14 cellular contexts compared by ENCODE assay signal in genomic region chr5:154862766-154863165, GRCh38. TPM values are rescaled to one million over a fixed set of nuclear protein-coding genes. Genes with fewer than 3 reads are reported as not detected.
DNase-seq lines count a peak whose midpoint lies in the region; ATAC-seq and TF ChIP-seq lines count a peak whose summit lies in the region.
"Had no signal": no experiment of that assay in that cellular context is flagged by ENCODE, and none has a peak within 500 bp of the region (broad histone marks: within the 10 kb centered on the region; RNA-seq: fewer than 3 reads in every experiment).

No MANE protein-coding gene starts in this region.

- no peak overlapping the region for H3K27ac ChIP-seq in CD8-positive, alpha-beta T cell (ENCODE audit: low read depth, low read length)
- H3K27ac ChIP-seq: ascending aorta, HL-60, PC-9 had no signal

- H3K36me3 Mint-ChIP-seq in CD8-positive, alpha-beta T cell: peaks cover 68% of the 10 kb centered on the region
- H3K36me3 Mint-ChIP-seq in activated T-helper 17 cell treated with anti-CD3 and anti-CD28 coated beads, Interleukin-2, amount 50 U/mL, for 72 hours (ENCODE audit: low read depth): peaks cover 98% of the 10 kb centered on the region
- H3K36me3 Mint-ChIP-seq in naive B cell: peaks cover 8 to 18% of the 10 kb centered on the region in 2 donors

- H3K4me1 ChIP-seq in CD8-positive, alpha-beta T cell (ENCODE audit: insufficient read depth, low read length): peaks cover 32% of the 10 kb centered on the region
- H3K4me1 ChIP-seq in Loucy (ENCODE audit: insufficient read depth, low read length, poor library complexity, severe bottlenecking): no peaks in the 10 kb centered on the region

- peak overlapping the region; percentile 60 for H3K27ac Mint-ChIP-seq in CD8-positive, alpha-beta T cell
- H3K27ac Mint-ChIP-seq in activated T-helper 17 cell treated with anti-CD3 and anti-CD28 coated beads, Interleukin-2, amount 50 U/mL, for 72 hours: peak overlapping the region; percentile 80
- peak overlapping the region in 4 of 6 donors; percentile 39 to 97 (median 73) for H3K27ac Mint-ChIP-seq in naive B cell
- H3K27ac Mint-ChIP-seq: nephron progenitor cell had no signal

- CTCF ChIA-PET in CD8-positive, alpha-beta T cell (lab: Charles Lee): no interaction called here

- intact Hi-C loops in CD8-positive, alpha-beta T cell (cut with DNase I, micrococcal nuclease): no loop called here
- intact Hi-C loops in sciatic nerve (cut with DNase I): no loop called here

- no peaks in the 10 kb centered on the region for H3K27me3 ChIP-seq in CD8-positive, alpha-beta T cell (ENCODE audit: insufficient read depth, low read length)
- H3K27me3 ChIP-seq in Loucy (ENCODE audit: insufficient read depth, low read length, poor library complexity, severe bottlenecking): no peaks in the 10 kb centered on the region
- H3K27me3 ChIP-seq: ascending aorta, tibial nerve had no signal

- H3K4me3 ChIP-seq in CD8-positive, alpha-beta T cell (ENCODE audit: low read depth, low read length): no peak overlapping the region
- H3K4me3 ChIP-seq in Loucy (ENCODE audit: low read length, poor library complexity, severe bottlenecking): peak overlapping the region; percentile 46
- H3K4me3 ChIP-seq: ascending aorta, PC-9, tibial nerve had no signal

- H3K79me2 ChIP-seq in Loucy (ENCODE audit: insufficient read depth, low read length): peaks cover 71% of the 10 kb centered on the region

- POLR2A ChIA-PET in CD8-positive, alpha-beta T cell (lab: Charles Lee): no interaction called here

- H3K4me3 Mint-ChIP-seq in CD8-positive, alpha-beta T cell: peak overlapping the region; percentile 33
- peak overlapping the region; percentile 85 for H3K4me3 Mint-ChIP-seq in activated T-helper 17 cell treated with anti-CD3 and anti-CD28 coated beads, Interleukin-2, amount 50 U/mL, for 72 hours
- peak overlapping the region; percentile 4 to 93 (median 64) for H3K4me3 Mint-ChIP-seq in naive B cell
- H3K4me3 Mint-ChIP-seq: nephron progenitor cell had no signal

- H3K9me2 ChIP-seq in Loucy (replicated peaks; ENCODE audit: low read depth, low read length): no peaks in the 10 kb centered on the region

- H4K20me1 ChIP-seq in Loucy (ENCODE audit: insufficient read depth, low read length, poor library complexity, severe bottlenecking): peaks cover 52% of the 10 kb centered on the region

- H3F3A ChIP-seq in Loucy (ENCODE audit: low read depth): no peaks in the 10 kb centered on the region

- no peak for DNase-seq in CD8-positive, alpha-beta T cell
- DNase-seq in naive B cell: no peak
- DNase-seq in sciatic nerve (ENCODE audit: low spot score): no peak
- DNase-seq in GM13976 (ENCODE audit: low spot score): no peak
- DNase-seq: kidney glomerular epithelial cell, nephron progenitor cell, PC-9 had no signal

- ATAC-seq in CD8-positive, alpha-beta T cell: no peak
- no peak for ATAC-seq in activated T-helper 17 cell treated with anti-CD3 and anti-CD28 coated beads, Interleukin-2, amount 50 U/mL, for 72 hours (replicated peaks)
- ATAC-seq in naive B cell (ENCODE audit: low read depth in 2 of 2): no peak
- ATAC-seq in sciatic nerve: no peak
- ATAC-seq in HG03196 (IDR thresholded peaks at IDR 0.05; ENCODE audit: unreplicated experiment): no peak
- no peak for ATAC-seq in HG02571 (IDR thresholded peaks at IDR 0.05; ENCODE audit: unreplicated experiment)

- H3K4me1 Mint-ChIP-seq in CD8-positive, alpha-beta T cell (ENCODE audit: low read depth): peaks cover 58% of the 10 kb centered on the region
- peaks cover 32% of the 10 kb centered on the region for H3K4me1 Mint-ChIP-seq in activated T-helper 17 cell treated with anti-CD3 and anti-CD28 coated beads, Interleukin-2, amount 50 U/mL, for 72 hours
- peaks cover 48 to 63% (median 63%) of the 10 kb centered on the region in 3 donors for H3K4me1 Mint-ChIP-seq in naive B cell

- peaks cover 20% of the 10 kb centered on the region for H3K36me3 ChIP-seq in CD8-positive, alpha-beta T cell (ENCODE audit: insufficient read depth, low read length)
- H3K36me3 ChIP-seq in Loucy (ENCODE audit: insufficient read depth, low read length): peaks cover 22% of the 10 kb centered on the region; the same call in 1 of the 2 replicates

- no peak for TF ChIP-seq CTCF in CD8-positive, alpha-beta T cell (IDR thresholded peaks at IDR 0.05)
- no peak for TF ChIP-seq CTCF in Loucy (conservative IDR thresholded peaks at IDR 0.05; ENCODE audit: low read length)
- TF ChIP-seq CTCF in GM13976 (IDR thresholded peaks at IDR 0.05; ENCODE audit: borderline replicate concordance, control extremely low read depth, extremely low read depth, insufficient read depth, missing control alignments): no peak

- no peaks in the 10 kb centered on the region for H3K9me3 ChIP-seq in CD8-positive, alpha-beta T cell (ENCODE audit: low read length)
- H3K9me3 ChIP-seq in Loucy (ENCODE audit: insufficient read depth, low read depth, low read length): no peaks in the 10 kb centered on the region
- H3K9me3 ChIP-seq: ascending aorta, tibial nerve had no signal

- H3K9ac ChIP-seq in Loucy (ENCODE audit: low read depth, low read length, poor library complexity, severe bottlenecking): peak overlapping the region; percentile 32

- no peaks in the 10 kb centered on the region for H3K27me3 Mint-ChIP-seq in CD8-positive, alpha-beta T cell (ENCODE audit: low read depth)
- no peaks in the 10 kb centered on the region for H3K27me3 Mint-ChIP-seq in activated T-helper 17 cell treated with anti-CD3 and anti-CD28 coated beads, Interleukin-2, amount 50 U/mL, for 72 hours
- no peaks in the 10 kb centered on the region for H3K27me3 Mint-ChIP-seq in naive B cell

- H2AFZ ChIP-seq in Loucy (ENCODE audit: low read length): no peak overlapping the region
- H2AFZ ChIP-seq: PC-9 had no signal

- no peaks in the 10 kb centered on the region for H3K9me3 Mint-ChIP-seq in CD8-positive, alpha-beta T cell
- H3K9me3 Mint-ChIP-seq in activated T-helper 17 cell treated with anti-CD3 and anti-CD28 coated beads, Interleukin-2, amount 50 U/mL, for 72 hours: no peaks in the 10 kb centered on the region
- H3K9me3 Mint-ChIP-seq in naive B cell: no peaks in the 10 kb centered on the region
- H3K9me3 Mint-ChIP-seq: nephron progenitor cell had no signal

- H3K4me2 ChIP-seq in Loucy (ENCODE audit: low read depth, low read length, poor library complexity, severe bottlenecking): peak overlapping the region; percentile 88
- H3K4me2 ChIP-seq: PC-9 had no signal

- in situ Hi-C loops in GM13976 (cut with MboI; ENCODE audit: low sequenced_read_pairs, unreplicated experiment): no loop called here

RNA-seq across cellular contexts. Expression of gene CNOT8, which starts 4.3 kb away (rescaled TPM):
- 100 to 1,000 TPM; 139 to 145 TPM for total RNA-seq in CD8-positive, alpha-beta T cell
- total RNA-seq in activated T-helper 17 cell treated with anti-CD3 and anti-CD28 coated beads, Interleukin-2, amount 50 U/mL, for 72 hours: 100 to 1,000 TPM in 1 of 2 donors, 10 to 100 TPM in 1; 87.4 to 173 TPM
- 100 to 1,000 TPM; 155 to 240 (median 185) TPM for polyA plus RNA-seq in naive B cell (ENCODE audit: low read depth in 6 of 6)
- total RNA-seq in sciatic nerve: 45.3 TPM

RNA-seq across cellular contexts. Expression of gene FAXDC2, which starts 12.4 kb away (rescaled TPM):
- under 1 TPM; 0.28 to 0.38 TPM for total RNA-seq in CD8-positive, alpha-beta T cell
- not detected for total RNA-seq in activated T-helper 17 cell treated with anti-CD3 and anti-CD28 coated beads, Interleukin-2, amount 50 U/mL, for 72 hours
- 1 to 10 TPM in 3 of 6 donors, under 1 TPM in 2, not detected in 1; 0.34 to 3.6 (median 1.3) TPM for polyA plus RNA-seq in naive B cell (ENCODE audit: low read depth in 6 of 6)
- 60.9 TPM for total RNA-seq in sciatic nerve

Comparison
In these comparisons a context has a peak if more than half of its experiments do, and no peak if none do; other contexts are left out.
1. H3K4me3 Mint-ChIP-seq: peak in every context shown above with its lines; median percentile 85 in activated T-helper 17 cell treated with anti-CD3 and anti-CD28 coated beads, Interleukin-2, amount 50 U/mL, for 72 hours; 64 in naive B cell; 33 in CD8-positive, alpha-beta T cell.
2. RNA of gene FAXDC2, which starts 12.4 kb away (total RNA-seq): 60.9 TPM in sciatic nerve (single experiment); 0.28 to 0.38 TPM in CD8-positive, alpha-beta T cell and not detected in activated T-helper 17 cell treated with anti-CD3 and anti-CD28 coated beads, Interleukin-2, amount 50 U/mL, for 72 hours; every median in the first group is over 10 times any median in the second.
3. Peak in every context shown above with its lines, with median percentiles within 50 percentile points of each other: H3K27ac Mint-ChIP-seq.